In genomic region chr18:63161032-63161727, GRCh38 we compare ENCODE assay signal across 1 cellular context.
TF ChIP-seq lines count a peak whose summit lies in the region.

No MANE protein-coding gene starts in this region.

TF ChIP-seq in GM12878, 131 proteins besides CTCF, POLR2A, EP300 and RAD21 (continued from another document and continues in another):
- TF ChIP-seq EGR1 (IDR thresholded peaks at IDR 0.05; ENCODE audit: borderline replicate concordance in 1 of 2, low read depth in 2 of 2, low read length in 2 of 2), result no peak
- no peak for TF ChIP-seq ZNF687 (IDR thresholded peaks at IDR 0.05)
- TF ChIP-seq, protein P1, sequence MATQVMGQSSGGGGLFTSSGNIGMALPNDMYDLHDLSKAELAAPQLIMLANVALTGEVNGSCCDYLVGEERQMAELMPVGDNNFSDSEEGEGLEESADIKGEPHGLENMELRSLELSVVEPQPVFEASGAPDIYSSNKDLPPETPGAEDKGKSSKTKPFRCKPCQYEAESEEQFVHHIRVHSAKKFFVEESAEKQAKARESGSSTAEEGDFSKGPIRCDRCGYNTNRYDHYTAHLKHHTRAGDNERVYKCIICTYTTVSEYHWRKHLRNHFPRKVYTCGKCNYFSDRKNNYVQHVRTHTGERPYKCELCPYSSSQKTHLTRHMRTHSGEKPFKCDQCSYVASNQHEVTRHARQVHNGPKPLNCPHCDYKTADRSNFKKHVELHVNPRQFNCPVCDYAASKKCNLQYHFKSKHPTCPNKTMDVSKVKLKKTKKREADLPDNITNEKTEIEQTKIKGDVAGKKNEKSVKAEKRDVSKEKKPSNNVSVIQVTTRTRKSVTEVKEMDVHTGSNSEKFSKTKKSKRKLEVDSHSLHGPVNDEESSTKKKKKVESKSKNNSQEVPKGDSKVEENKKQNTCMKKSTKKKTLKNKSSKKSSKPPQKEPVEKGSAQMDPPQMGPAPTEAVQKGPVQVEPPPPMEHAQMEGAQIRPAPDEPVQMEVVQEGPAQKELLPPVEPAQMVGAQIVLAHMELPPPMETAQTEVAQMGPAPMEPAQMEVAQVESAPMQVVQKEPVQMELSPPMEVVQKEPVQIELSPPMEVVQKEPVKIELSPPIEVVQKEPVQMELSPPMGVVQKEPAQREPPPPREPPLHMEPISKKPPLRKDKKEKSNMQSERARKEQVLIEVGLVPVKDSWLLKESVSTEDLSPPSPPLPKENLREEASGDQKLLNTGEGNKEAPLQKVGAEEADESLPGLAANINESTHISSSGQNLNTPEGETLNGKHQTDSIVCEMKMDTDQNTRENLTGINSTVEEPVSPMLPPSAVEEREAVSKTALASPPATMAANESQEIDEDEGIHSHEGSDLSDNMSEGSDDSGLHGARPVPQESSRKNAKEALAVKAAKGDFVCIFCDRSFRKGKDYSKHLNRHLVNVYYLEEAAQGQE (IDR thresholded peaks at IDR 0.05; ENCODE audit: low read depth, low read length), result peak; percentile 38; the same call in 1 of the 2 replicates
- TF ChIP-seq SMAD5 (IDR thresholded peaks at IDR 0.05; ENCODE audit: low read depth), result peak; percentile 55
- TF ChIP-seq EED (IDR thresholded peaks at IDR 0.05; ENCODE audit: low read depth), result peak; percentile 50
- 0 out of 2 replicates have a peak, but pooled peaks have one; percentile 52 for TF ChIP-seq RB1 (IDR thresholded peaks at IDR 0.05; ENCODE audit: borderline replicate concordance)
- TF ChIP-seq RELB (IDR thresholded peaks at IDR 0.05; ENCODE audit: low read depth), result peak; percentile 71
- TF ChIP-seq ZNF384 (IDR thresholded peaks at IDR 0.05; ENCODE audit: borderline replicate concordance, low read depth, low read length), result no peak
- TF ChIP-seq FOXK2 (IDR thresholded peaks at IDR 0.05), result no peak
- TF ChIP-seq E2F8 (IDR thresholded peaks at IDR 0.05; ENCODE audit: low read depth, partially characterized antibody), result no peak
- TF ChIP-seq BRCA1 (IDR thresholded peaks at IDR 0.05; ENCODE audit: low read depth, low read length), result no peak
- peak; percentile 67 for TF ChIP-seq RAD51 (IDR thresholded peaks at IDR 0.05)
- TF ChIP-seq EZH2 (IDR thresholded peaks at IDR 0.05; ENCODE audit: borderline replicate concordance, control insufficient read depth, low read depth, low read length), result no peak
- TF ChIP-seq SREBF1 (IDR thresholded peaks at IDR 0.05; ENCODE audit: low read length), result no peak
- peak; percentile 80; the same call in 1 of the 2 replicates for TF ChIP-seq CHD2 (IDR thresholded peaks at IDR 0.05; ENCODE audit: borderline replicate concordance, low read depth, low read length)
- peak; percentile 67; the same call in 1 of the 2 replicates for TF ChIP-seq TAF1 (IDR thresholded peaks at IDR 0.05; ENCODE audit: borderline replicate concordance, low read depth, low read length)
- TF ChIP-seq IRF4 (IDR thresholded peaks at IDR 0.05; ENCODE audit: low read depth, low read length), result peak; percentile 73; the same call in 1 of the 2 replicates
- 0 out of 4 replicates have a peak, but pooled peaks of 1 of the 2 experiments have one; percentile 36 for TF ChIP-seq ETV6 (conservative IDR thresholded peaks at IDR 0.05 in 1 of 2, IDR thresholded peaks at IDR 0.05 in 1 of 2; ENCODE audit: borderline replicate concordance in 1 of 2, low read depth in 1 of 2)
- TF ChIP-seq, protein P2, sequence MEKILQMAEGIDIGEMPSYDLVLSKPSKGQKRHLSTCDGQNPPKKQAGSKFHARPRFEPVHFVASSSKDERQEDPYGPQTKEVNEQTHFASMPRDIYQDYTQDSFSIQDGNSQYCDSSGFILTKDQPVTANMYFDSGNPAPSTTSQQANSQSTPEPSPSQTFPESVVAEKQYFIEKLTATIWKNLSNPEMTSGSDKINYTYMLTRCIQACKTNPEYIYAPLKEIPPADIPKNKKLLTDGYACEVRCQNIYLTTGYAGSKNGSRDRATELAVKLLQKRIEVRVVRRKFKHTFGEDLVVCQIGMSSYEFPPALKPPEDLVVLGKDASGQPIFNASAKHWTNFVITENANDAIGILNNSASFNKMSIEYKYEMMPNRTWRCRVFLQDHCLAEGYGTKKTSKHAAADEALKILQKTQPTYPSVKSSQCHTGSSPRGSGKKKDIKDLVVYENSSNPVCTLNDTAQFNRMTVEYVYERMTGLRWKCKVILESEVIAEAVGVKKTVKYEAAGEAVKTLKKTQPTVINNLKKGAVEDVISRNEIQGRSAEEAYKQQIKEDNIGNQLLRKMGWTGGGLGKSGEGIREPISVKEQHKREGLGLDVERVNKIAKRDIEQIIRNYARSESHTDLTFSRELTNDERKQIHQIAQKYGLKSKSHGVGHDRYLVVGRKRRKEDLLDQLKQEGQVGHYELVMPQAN (conservative IDR thresholded peaks at IDR 0.05), result no peak
- no peak for TF ChIP-seq LARP7 (IDR thresholded peaks at IDR 0.05)
- no peak for TF ChIP-seq NR2C1 (IDR thresholded peaks at IDR 0.05)
- TF ChIP-seq CREM (IDR thresholded peaks at IDR 0.05; ENCODE audit: low read depth), result peak; percentile 75
- TF ChIP-seq CBFB (IDR thresholded peaks at IDR 0.05; ENCODE audit: low read depth), result peak; percentile 65; the same call in 1 of the 2 replicates
- TF ChIP-seq, protein P3, sequence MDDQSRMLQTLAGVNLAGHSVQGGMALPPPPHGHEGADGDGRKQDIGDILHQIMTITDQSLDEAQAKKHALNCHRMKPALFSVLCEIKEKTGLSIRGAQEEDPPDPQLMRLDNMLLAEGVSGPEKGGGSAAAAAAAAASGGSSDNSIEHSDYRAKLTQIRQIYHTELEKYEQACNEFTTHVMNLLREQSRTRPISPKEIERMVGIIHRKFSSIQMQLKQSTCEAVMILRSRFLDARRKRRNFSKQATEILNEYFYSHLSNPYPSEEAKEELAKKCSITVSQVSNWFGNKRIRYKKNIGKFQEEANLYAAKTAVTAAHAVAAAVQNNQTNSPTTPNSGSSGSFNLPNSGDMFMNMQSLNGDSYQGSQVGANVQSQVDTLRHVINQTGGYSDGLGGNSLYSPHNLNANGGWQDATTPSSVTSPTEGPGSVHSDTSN (IDR thresholded peaks at IDR 0.05; ENCODE audit: insufficient replicate concordance, low read depth, low read length), result no peak
- TF ChIP-seq, protein P4, sequence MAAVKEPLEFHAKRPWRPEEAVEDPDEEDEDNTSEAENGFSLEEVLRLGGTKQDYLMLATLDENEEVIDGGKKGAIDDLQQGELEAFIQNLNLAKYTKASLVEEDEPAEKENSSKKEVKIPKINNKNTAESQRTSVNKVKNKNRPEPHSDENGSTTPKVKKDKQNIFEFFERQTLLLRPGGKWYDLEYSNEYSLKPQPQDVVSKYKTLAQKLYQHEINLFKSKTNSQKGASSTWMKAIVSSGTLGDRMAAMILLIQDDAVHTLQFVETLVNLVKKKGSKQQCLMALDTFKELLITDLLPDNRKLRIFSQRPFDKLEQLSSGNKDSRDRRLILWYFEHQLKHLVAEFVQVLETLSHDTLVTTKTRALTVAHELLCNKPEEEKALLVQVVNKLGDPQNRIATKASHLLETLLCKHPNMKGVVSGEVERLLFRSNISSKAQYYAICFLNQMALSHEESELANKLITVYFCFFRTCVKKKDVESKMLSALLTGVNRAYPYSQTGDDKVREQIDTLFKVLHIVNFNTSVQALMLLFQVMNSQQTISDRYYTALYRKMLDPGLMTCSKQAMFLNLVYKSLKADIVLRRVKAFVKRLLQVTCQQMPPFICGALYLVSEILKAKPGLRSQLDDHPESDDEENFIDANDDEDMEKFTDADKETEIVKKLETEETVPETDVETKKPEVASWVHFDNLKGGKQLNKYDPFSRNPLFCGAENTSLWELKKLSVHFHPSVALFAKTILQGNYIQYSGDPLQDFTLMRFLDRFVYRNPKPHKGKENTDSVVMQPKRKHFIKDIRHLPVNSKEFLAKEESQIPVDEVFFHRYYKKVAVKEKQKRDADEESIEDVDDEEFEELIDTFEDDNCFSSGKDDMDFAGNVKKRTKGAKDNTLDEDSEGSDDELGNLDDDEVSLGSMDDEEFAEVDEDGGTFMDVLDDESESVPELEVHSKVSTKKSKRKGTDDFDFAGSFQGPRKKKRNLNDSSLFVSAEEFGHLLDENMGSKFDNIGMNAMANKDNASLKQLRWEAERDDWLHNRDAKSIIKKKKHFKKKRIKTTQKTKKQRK (IDR thresholded peaks at IDR 0.05; ENCODE audit: low read depth, low read length), result no peak
- no peak for TF ChIP-seq NRF1 (conservative IDR thresholded peaks at IDR 0.05; ENCODE audit: low read depth, low read length)
- TF ChIP-seq, protein P5, sequence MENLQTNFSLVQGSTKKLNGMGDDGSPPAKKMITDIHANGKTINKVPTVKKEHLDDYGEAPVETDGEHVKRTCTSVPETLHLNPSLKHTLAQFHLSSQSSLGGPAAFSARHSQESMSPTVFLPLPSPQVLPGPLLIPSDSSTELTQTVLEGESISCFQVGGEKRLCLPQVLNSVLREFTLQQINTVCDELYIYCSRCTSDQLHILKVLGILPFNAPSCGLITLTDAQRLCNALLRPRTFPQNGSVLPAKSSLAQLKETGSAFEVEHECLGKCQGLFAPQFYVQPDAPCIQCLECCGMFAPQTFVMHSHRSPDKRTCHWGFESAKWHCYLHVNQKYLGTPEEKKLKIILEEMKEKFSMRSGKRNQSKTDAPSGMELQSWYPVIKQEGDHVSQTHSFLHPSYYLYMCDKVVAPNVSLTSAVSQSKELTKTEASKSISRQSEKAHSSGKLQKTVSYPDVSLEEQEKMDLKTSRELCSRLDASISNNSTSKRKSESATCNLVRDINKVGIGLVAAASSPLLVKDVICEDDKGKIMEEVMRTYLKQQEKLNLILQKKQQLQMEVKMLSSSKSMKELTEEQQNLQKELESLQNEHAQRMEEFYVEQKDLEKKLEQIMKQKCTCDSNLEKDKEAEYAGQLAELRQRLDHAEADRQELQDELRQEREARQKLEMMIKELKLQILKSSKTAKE (IDR thresholded peaks at IDR 0.05; ENCODE audit: low read depth, poor library complexity, severe bottlenecking), result peak; percentile 68
- no peak for TF ChIP-seq PAX8 (IDR thresholded peaks at IDR 0.05)
- TF ChIP-seq HCFC1 (IDR thresholded peaks at IDR 0.05; ENCODE audit: low read length), result no peak
- TF ChIP-seq POU2F2 (IDR thresholded peaks at IDR 0.05; ENCODE audit: borderline replicate concordance, low read depth, low read length), result peak; percentile 96
- TF ChIP-seq BCL11A (IDR thresholded peaks at IDR 0.05; ENCODE audit: low read depth, low read length), result peak; percentile 87
- peak; percentile 83 for TF ChIP-seq CHD1 (IDR thresholded peaks at IDR 0.05; ENCODE audit: low read depth, low read length)
- no peak for TF ChIP-seq MTA2 (IDR thresholded peaks at IDR 0.05; ENCODE audit: low read depth)
- no peak for TF ChIP-seq GABPA (IDR thresholded peaks at IDR 0.05; ENCODE audit: low read depth)
- TF ChIP-seq ASH2L (IDR thresholded peaks at IDR 0.05; ENCODE audit: borderline replicate concordance, low read depth), result no peak; the same call in 1 of the 2 replicates
- no peak for TF ChIP-seq RUNX3 (IDR thresholded peaks at IDR 0.05; ENCODE audit: low read length)
